ENCODE assay signal across 1 cellular context in the genomic region with DNA sequence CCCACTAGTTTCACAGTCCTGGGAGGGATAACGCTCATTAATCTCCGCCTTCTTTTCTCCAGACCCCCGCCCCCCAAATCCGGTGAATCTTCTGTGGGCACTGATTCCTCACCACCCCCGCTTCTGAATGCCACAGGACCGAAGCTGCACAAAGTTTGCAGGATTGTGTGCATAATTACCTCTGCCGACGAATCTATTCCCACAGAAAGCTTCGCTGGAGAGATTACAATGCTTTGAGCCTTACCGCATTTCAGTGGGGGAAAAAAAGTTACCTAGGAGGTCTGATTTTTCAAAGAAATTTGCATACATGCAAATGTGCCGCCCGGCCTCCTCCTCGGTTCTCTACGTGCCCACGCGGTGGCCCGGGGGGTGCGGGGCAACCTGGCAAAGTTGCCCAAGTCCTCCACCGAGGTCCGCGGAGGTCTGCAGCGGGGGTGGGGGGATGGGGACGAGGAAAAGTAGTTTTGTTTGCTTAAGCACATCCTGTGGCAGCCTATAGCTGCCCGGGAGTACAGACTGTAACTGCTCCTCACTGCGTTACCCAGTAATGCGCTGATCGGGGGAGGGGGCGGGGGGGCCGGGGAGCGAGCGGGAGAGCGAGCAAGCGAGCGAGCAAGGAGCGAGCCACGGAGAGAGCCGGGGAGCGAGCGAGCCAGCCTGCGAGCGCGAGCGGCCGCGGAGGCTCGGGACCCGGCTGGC.
TF ChIP-seq lines count a peak whose summit lies in the region.

No MANE protein-coding gene starts in this region.

TF ChIP-seq in HepG2, 621 proteins besides CTCF, POLR2A, EP300 and RAD21 (continued from another document):
- peak; percentile 52; the same call in 1 of the 2 replicates for TF ChIP-seq ARID4A (CRISPR knock-in tag; IDR thresholded peaks at IDR 0.05; ENCODE audit: borderline replicate concordance)
- no peak for TF ChIP-seq ZNF766 (CRISPR knock-in tag; IDR thresholded peaks at IDR 0.05; ENCODE audit: borderline replicate concordance)
- no peak for TF ChIP-seq CBFB (CRISPR knock-in tag; IDR thresholded peaks at IDR 0.05)
- no peak for TF ChIP-seq SIX1 (CRISPR knock-in tag; IDR thresholded peaks at IDR 0.05; ENCODE audit: borderline replicate concordance)
- no peak for TF ChIP-seq ISL2 (CRISPR knock-in tag; IDR thresholded peaks at IDR 0.05)
- no peak for TF ChIP-seq ZNF354B (CRISPR knock-in tag; IDR thresholded peaks at IDR 0.05)
- TF ChIP-seq, protein P1, sequence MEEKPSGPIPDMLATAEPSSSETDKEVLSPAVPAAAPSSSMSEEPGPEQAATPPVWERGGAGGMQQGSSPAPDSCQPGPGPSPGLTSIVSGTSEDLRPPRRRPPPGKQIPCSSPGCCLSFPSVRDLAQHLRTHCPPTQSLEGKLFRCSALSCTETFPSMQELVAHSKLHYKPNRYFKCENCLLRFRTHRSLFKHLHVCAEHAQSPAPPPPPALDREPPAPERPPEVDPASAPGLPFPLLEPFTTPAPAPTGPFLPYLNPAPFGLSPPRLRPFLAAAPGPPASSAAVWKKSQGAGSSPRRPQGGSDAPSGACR (CRISPR knock-in tag; IDR thresholded peaks at IDR 0.05), result no peak
- no peak for TF ChIP-seq ZNF333 (CRISPR knock-in tag; IDR thresholded peaks at IDR 0.05; ENCODE audit: borderline replicate concordance)
- 0 out of 2 replicates have a peak, but pooled peaks have one; percentile 20 for TF ChIP-seq HOXA9 (CRISPR knock-in tag; IDR thresholded peaks at IDR 0.05; ENCODE audit: borderline replicate concordance)
- TF ChIP-seq ARID2 (CRISPR knock-in tag; IDR thresholded peaks at IDR 0.05; ENCODE audit: borderline replicate concordance), result no peak
- TF ChIP-seq, protein P2, sequence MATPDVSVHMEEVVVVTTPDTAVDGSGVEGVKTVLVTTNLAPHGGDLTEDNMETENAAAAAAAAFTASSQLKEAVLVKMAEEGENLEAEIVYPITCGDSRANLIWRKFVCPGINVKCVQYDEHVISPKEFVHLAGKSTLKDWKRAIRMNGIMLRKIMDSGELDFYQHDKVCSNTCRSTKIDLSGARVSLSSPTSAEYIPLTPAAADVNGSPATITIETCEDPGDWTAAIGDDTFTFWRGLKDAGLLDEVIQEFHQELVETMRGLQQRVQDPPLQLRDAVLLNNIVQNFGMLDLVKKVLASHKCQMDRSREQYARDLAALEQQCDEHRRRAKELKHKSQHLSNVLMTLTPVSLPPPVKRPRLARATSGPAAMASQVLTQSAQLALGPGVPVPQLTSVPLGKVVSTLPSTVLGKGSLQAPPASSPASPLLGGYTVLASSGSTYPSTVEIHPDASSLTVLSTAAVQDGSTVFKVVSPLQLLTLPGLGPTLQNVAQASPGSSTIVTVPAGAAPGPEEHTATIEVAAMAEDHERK (CRISPR knock-in tag; IDR thresholded peaks at IDR 0.05; ENCODE audit: low read depth), result no peak
- TF ChIP-seq NR2F1 (CRISPR knock-in tag; IDR thresholded peaks at IDR 0.05), result no peak
- no peak for TF ChIP-seq HMG20A (CRISPR knock-in tag; IDR thresholded peaks at IDR 0.05; ENCODE audit: borderline replicate concordance)
- TF ChIP-seq, protein P3, sequence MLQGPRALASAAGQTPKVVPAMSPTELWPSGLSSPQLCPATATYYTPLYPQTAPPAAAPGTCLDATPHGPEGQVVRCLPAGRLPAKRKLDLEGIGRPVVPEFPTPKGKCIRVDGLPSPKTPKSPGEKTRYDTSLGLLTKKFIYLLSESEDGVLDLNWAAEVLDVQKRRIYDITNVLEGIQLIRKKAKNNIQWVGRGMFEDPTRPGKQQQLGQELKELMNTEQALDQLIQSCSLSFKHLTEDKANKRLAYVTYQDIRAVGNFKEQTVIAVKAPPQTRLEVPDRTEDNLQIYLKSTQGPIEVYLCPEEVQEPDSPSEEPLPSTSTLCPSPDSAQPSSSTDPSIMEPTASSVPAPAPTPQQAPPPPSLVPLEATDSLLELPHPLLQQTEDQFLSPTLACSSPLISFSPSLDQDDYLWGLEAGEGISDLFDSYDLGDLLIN (CRISPR knock-in tag; IDR thresholded peaks at IDR 0.05; ENCODE audit: borderline replicate concordance), result no peak
- TF ChIP-seq ARNTL (CRISPR knock-in tag; IDR thresholded peaks at IDR 0.05), result 0 out of 2 replicates have a peak, but pooled peaks have one; percentile 43
- no peak for TF ChIP-seq FOXM1 (CRISPR knock-in tag; IDR thresholded peaks at IDR 0.05)
- no peak for TF ChIP-seq ZNF510 (CRISPR knock-in tag; IDR thresholded peaks at IDR 0.05; ENCODE audit: low read depth)
- TF ChIP-seq THRA (CRISPR knock-in tag; IDR thresholded peaks at IDR 0.05; ENCODE audit: borderline replicate concordance), result no peak
- TF ChIP-seq FOXK2 (IDR thresholded peaks at IDR 0.05), result no peak
- TF ChIP-seq KAT2B (IDR thresholded peaks at IDR 0.05; ENCODE audit: borderline replicate concordance, low read depth, low read length), result no peak
- TF ChIP-seq BHLHE40 (IDR thresholded peaks at IDR 0.05; ENCODE audit: low read length), result no peak
- no peak for TF ChIP-seq RXRB (CRISPR knock-in tag; IDR thresholded peaks at IDR 0.05; ENCODE audit: borderline replicate concordance)
- no peak for TF ChIP-seq HOXD1 (CRISPR knock-in tag; IDR thresholded peaks at IDR 0.05)
- peak; percentile 54; the same call in 1 of the 2 replicates for TF ChIP-seq SALL1 (CRISPR knock-in tag; IDR thresholded peaks at IDR 0.05)
- no peak for TF ChIP-seq KDM6A (CRISPR knock-in tag; IDR thresholded peaks at IDR 0.05; ENCODE audit: low read depth)
- no peak for TF ChIP-seq CHD4 (IDR thresholded peaks at IDR 0.05; ENCODE audit: borderline replicate concordance, low read length)
- TF ChIP-seq FOXA1 (IDR thresholded peaks at IDR 0.05), result no peak
- peak; percentile 64 for TF ChIP-seq FOXA1 (CRISPR knock-in tag; IDR thresholded peaks at IDR 0.05)
- TF ChIP-seq ZEB1 (IDR thresholded peaks at IDR 0.05; ENCODE audit: insufficient replicate concordance, low read depth), result no peak
TF ChIP-seq in HepG2: peak in this region for 65.
